In the genomic region with DNA sequence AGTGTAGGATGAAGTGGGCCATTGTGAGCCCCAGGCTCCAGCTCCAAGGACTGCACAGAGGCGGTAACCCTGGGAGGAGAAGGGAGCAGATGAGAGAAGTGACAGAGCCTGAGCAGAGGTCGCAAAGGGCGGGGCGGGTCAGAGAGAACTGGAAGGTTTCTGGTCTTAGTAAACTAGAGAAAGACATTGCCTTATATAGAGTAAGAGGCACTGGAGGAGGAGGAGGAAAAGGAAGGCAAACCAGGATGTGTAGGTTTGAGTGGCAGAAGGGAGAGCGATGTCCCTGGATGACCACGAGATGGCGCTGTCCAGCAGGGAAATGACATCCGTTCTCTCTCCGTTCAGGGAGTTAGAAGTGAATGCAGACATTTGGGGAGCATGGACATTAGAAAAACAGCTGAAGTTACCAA, we compare ENCODE assay signal across 8 cellular contexts. TPM values are rescaled to one million over a fixed set of nuclear protein-coding genes. Genes with fewer than 3 reads are reported as not detected.
DNase-seq lines count a peak whose midpoint lies in the region; ATAC-seq, FAIRE-seq and TF ChIP-seq lines count a peak whose summit lies in the region.

No MANE protein-coding gene starts in this region.

- no peaks in the 10 kb centered on the region for H3K79me2 ChIP-seq in HepG2 (ENCODE audit: insufficient read depth, low read length)

- H3K9me3 ChIP-seq in colonic mucosa (no peaks in the 10 kb centered on the region), HepG2 (ENCODE audit: low read length) (no peaks in the 10 kb centered on the region)

- TF ChIP-seq CTCF in colonic mucosa (IDR thresholded peaks at IDR 0.05) (peak; percentile 76), HepG2 (CRISPR knock-in tag; IDR thresholded peaks at IDR 0.05) (peak; percentile 90)

- ATAC-seq in GM18861 (IDR thresholded peaks at IDR 0.05; ENCODE audit: unreplicated experiment): peak; percentile 89
- ATAC-seq in HG03135 (IDR thresholded peaks at IDR 0.05; ENCODE audit: unreplicated experiment): peak; percentile 84
- ATAC-seq in HepG2: peak; percentile 91

- H3K4me2 ChIP-seq in HepG2 (ENCODE audit: low read depth, low read length): no peak overlapping the region

- peak overlapping the region in 1 of 2 donors; percentile 23 for H3K9ac ChIP-seq in colonic mucosa (ENCODE audit: low read depth in 2 of 2, low read length in 2 of 2)
- H3K9ac ChIP-seq in HepG2 (ENCODE audit: insufficient read depth, low read depth, low read length): no peak overlapping the region

- H3K36me3 ChIP-seq in colonic mucosa (no peaks in the 10 kb centered on the region), HepG2 (replicated peaks in 1 of 2; ENCODE audit: control insufficient read depth in 1 of 2, insufficient read depth in 2 of 2, low read length in 2 of 2) (no peaks in the 10 kb centered on the region)

- intact Hi-C loops in colonic mucosa (cut with DNase I): loop anchor here (2.0 kb wide), 1 partner anchor 126 kb away; no protein-coding TSS in a partner anchor
- intact Hi-C loops in HepG2 (cut with micrococcal nuclease; ENCODE audit: unreplicated experiment): loop anchor here (1.0 kb wide), 1 partner anchor 62 kb away; no protein-coding TSS in a partner anchor

- FAIRE-seq in HepG2 (lab: Jason Lieb, UNC): peak; percentile 92

- no peaks in the 10 kb centered on the region for H4K20me1 ChIP-seq in HepG2 (ENCODE audit: insufficient read depth, low read length)

- H3K27me3 ChIP-seq in colonic mucosa: no peaks in the 10 kb centered on the region
- H3K27me3 ChIP-seq in HepG2 (ENCODE audit: control insufficient read depth in 1 of 2, insufficient read depth in 2 of 2, low read length in 2 of 2): no peaks in the 10 kb centered on the region

- H2AFZ ChIP-seq in HepG2 (ENCODE audit: low read length): no peak overlapping the region

- 6% methylated on average over 9 of the region's 9 CpGs for WGBS in HepG2 (ENCODE audit: low lambda C conversion rate)

- BruUV-seq in HepG2 (replicated peaks; lab: Mats Ljungman, UMichigan): no TSS peak

- H3K4me3 ChIP-seq in colonic mucosa (no peak overlapping the region), HepG2 (replicated peaks in 1 of 3; ENCODE audit: insufficient read depth in 1 of 3, low read depth in 2 of 3, low read length in 3 of 3) (no peak overlapping the region)

- in situ Hi-C loops in HepG2 (cut with HindIII; ENCODE audit: extremely low pct_ligation_motif_present, low pct_unique_long_range_greater_than_20kb): loop anchor here (5.0 kb wide), 1 partner anchor 127 kb away; no protein-coding TSS in a partner anchor

- TF ChIP-seq RAD21 in HepG2 (CRISPR knock-in tag; IDR thresholded peaks at IDR 0.05): peak; percentile 64; the same call in 1 of the 2 replicates

- peaks cover 2% of the 10 kb centered on the region for H3K4me1 ChIP-seq in colonic mucosa
- H3K4me1 ChIP-seq in HepG2 (ENCODE audit: insufficient read depth, low read length): no peaks in the 10 kb centered on the region

- TF ChIP-seq EP300 in HepG2 (IDR thresholded peaks at IDR 0.05; ENCODE audit: low read depth in 2 of 2, low read length in 2 of 2) (no peak), HepG2 (CRISPR knock-in tag; IDR thresholded peaks at IDR 0.05; ENCODE audit: borderline replicate concordance) (no peak)

- no peak for TF ChIP-seq POLR2A in HepG2 (IDR thresholded peaks at IDR 0.05; ENCODE audit: insufficient read depth in 1 of 2, low read depth in 2 of 2, low read length in 2 of 2)

- H3K27ac ChIP-seq in colonic mucosa: peak overlapping the region; percentile 41
- no peak overlapping the region for H3K27ac ChIP-seq in HepG2 (ENCODE audit: extremely low read length, insufficient read depth, low read length)

- POLR2A ChIA-PET in HepG2 (lab: Yijun Ruan, JAX): no interaction called here

- DNase-seq in AG08395 (ENCODE audit: low spot score): peak; percentile 84
- DNase-seq in NCI-H345 treated with DMSO at 0.1 percent for 48 hours (lab: John Stamatoyannopoulos, UW; ENCODE audit: unreplicated experiment): peak; percentile 41
- DNase-seq in activated CD4-positive, alpha-beta T cell treated with anti-CD3 and anti-CD28 coated beads for 24 hours (ENCODE audit: low read depth in 2 of 2): peak; percentile 76 to 80
- DNase-seq in colonic mucosa: peak; percentile 89
- peak; percentile 63 for DNase-seq in HepG2 (ENCODE audit: low spot score)
- DNase-seq in stimulated activated CD4-positive, alpha-beta T cell treated with anti-CD3 and anti-CD28 coated beads, TNF-alpha, amount 100 ng/mL, for 24 hours (ENCODE audit: low read depth in 3 of 3): peak; percentile 59 to 78 (median 64)

- CTCF ChIA-PET in HepG2 (lab: Yijun Ruan, JAX; ENCODE audit: low intra/inter-chr PET ratio, low total read pairs): interaction anchor here (1.0 to 2.2 kb wide), 3 partner anchors 62 to 206 kb away, joined by 3 to 24 read pairs (median 11); no protein-coding TSS in a partner anchor

TF ChIP-seq in HepG2, 621 proteins besides CTCF, POLR2A, EP300 and RAD21:
- TF ChIP-seq ZMYM4 (CRISPR knock-in tag; IDR thresholded peaks at IDR 0.05) (no peak), ZNF446 (CRISPR knock-in tag; IDR thresholded peaks at IDR 0.05) (no peak), ZFYVE20 (CRISPR knock-in tag; IDR thresholded peaks at IDR 0.05; ENCODE audit: borderline replicate concordance, low read depth) (no peak), SIX1 (CRISPR knock-in tag; IDR thresholded peaks at IDR 0.05; ENCODE audit: borderline replicate concordance) (no peak), FOXC1 (CRISPR knock-in tag; IDR thresholded peaks at IDR 0.05; ENCODE audit: borderline replicate concordance) (no peak), TCF12 (IDR thresholded peaks at IDR 0.05) (no peak), TCF12 (CRISPR knock-in tag; IDR thresholded peaks at IDR 0.05) (no peak), STAG1 (CRISPR knock-in tag; IDR thresholded peaks at IDR 0.05) (peak; percentile 87), SMC3 (IDR thresholded peaks at IDR 0.05; ENCODE audit: low read length) (peak; percentile 95)
TF ChIP-seq in HepG2: peak in this region for 2.

RNA-seq across cellular contexts. Expression of a gene that starts 49.0 kb away (rescaled TPM):
- total RNA-seq in colonic mucosa (10 to 100 TPM; 34.7 to 38.7 TPM), HepG2 (2016; rRNA removed; fragmentation: Illumina TruSeq; extraction: Trizol) (1.6 and 3.1 TPM in 2 replicates)
- total RNA-seq in HepG2 (2016; cell fraction: cytosol; rRNA removed; fragmentation: Illumina TruSeq; extraction: Trizol; ENCODE audit: low read depth): 1.0 and 1.6 TPM in 2 replicates
- 0.79 and 2.3 TPM in 2 replicates for total RNA-seq in HepG2 (2016; cell fraction: insoluble cytoplasmic fraction; rRNA removed; fragmentation: Illumina TruSeq; extraction: Trizol)
- total RNA-seq in HepG2 (2016; cell fraction: membrane; rRNA removed; fragmentation: Illumina TruSeq; extraction: Trizol): 1.0 and 1.2 TPM in 2 replicates
- 3.9 and 5.4 TPM in 2 replicates for total RNA-seq in HepG2 (2016; cell fraction: nucleus; rRNA removed; fragmentation: Illumina TruSeq; extraction: Trizol)
- 3.5 TPM in 2 replicates for polyA plus RNA-seq in HepG2 (2011; rRNA removed)
- polyA plus RNA-seq in HepG2 (2011; cell fraction: cytosol; rRNA removed): 2.2 and 2.3 TPM in 2 replicates
- polyA plus RNA-seq in HepG2 (2011; cell fraction: nucleus; rRNA removed): 13.0 and 14.0 TPM in 2 replicates
- 0.79 and 0.84 TPM in 2 replicates for polyA plus RNA-seq in HepG2 (2012)
- polyA plus RNA-seq in HepG2 (2016; cell fraction: cytosol; fragmentation: Illumina TruSeq; extraction: Trizol; ENCODE audit: low read depth): 0.96 and 0.98 TPM in 2 replicates
- polyA plus RNA-seq in HepG2 (2016; cell fraction: insoluble cytoplasmic fraction; fragmentation: Illumina TruSeq; extraction: Trizol; ENCODE audit: low read depth): 1.8 and 2.1 TPM in 2 replicates
- 1.00 and 1.8 TPM in 2 replicates for polyA plus RNA-seq in HepG2 (2016; cell fraction: membrane; fragmentation: Illumina TruSeq; extraction: Trizol; ENCODE audit: low read depth)
- 6.1 and 6.6 TPM in 2 replicates for polyA plus RNA-seq in HepG2 (2016; cell fraction: nucleus; fragmentation: Illumina TruSeq; extraction: Trizol; ENCODE audit: insufficient read depth, low read depth)
- 2.2 and 3.7 TPM in 2 replicates for polyA minus RNA-seq in HepG2 (2011; rRNA and poly(A)+ RNA removed; ENCODE audit: low replicate concordance)
- polyA minus RNA-seq in HepG2 (2011; cell fraction: cytosol; rRNA and poly(A)+ RNA removed): 0.40 and 0.70 TPM in 2 replicates
- polyA minus RNA-seq in HepG2 (2011; cell fraction: nucleus; rRNA and poly(A)+ RNA removed): 13.5 and 14.9 TPM in 2 replicates
